8 cellular contexts compared by ENCODE assay signal in the genomic region with DNA sequence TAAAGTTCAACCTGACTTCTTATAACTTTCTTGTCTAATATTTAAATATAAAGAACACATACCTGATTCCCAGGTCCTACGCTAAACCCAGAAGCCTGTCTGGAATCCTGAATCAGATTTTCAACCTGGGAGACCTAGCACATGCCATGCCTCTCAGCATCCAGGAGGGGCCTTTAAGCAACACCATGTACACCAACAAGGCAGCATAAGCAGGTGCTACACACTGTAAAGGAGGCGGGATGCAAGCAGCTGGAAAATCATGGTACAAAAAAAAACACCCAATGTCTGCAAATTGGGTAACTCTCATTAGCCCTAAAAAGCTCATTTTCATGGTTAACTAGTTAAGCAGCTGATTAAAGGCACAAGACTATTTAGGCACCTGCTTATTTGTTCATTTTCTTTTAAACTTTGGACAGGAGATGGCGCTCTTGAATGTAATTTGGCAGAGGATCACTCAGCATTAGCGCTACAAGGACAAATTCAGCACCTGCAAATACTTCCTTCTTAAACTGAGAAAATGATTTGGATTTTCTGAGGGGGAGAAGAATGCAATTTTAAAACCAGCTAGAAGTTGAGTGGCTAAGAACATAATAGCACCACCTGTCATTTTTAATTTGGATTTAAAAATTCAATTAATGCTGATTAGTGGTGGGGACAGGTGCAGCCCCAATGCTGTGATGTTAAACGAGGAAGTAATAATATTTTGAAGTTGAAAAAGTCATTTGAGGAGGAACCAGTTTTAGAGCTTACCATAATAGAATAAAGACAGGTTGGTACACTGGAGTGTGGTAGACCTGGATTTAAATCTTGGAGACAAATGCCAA.
DNase-seq lines count a peak whose midpoint lies in the region; ATAC-seq and TF ChIP-seq lines count a peak whose summit lies in the region.

No MANE protein-coding gene starts in this region.

- no peaks in the 10 kb centered on the region for H3K9me3 Mint-ChIP-seq in activated CD4-positive, alpha-beta T cell treated with anti-CD3 and anti-CD28 coated beads, Interleukin-2, amount 10 ng/mL, durations not matched to agents 24 days and 14 days

- H3K4me3 ChIP-seq in NB4 (ENCODE audit: low read depth, low read length) (no peak overlapping the region), RWPE2 (ENCODE audit: severe bottlenecking) (no peak overlapping the region), neuronal stem cell (ENCODE audit: low read length in 2 of 2) (no peak overlapping the region)

- H3K36me3 Mint-ChIP-seq in activated CD4-positive, alpha-beta T cell treated with anti-CD3 and anti-CD28 coated beads, Interleukin-2, amount 10 ng/mL, durations not matched to agents 24 days and 14 days (ENCODE audit: low read depth) = no peaks in the 10 kb centered on the region

- H3K23ac ChIP-seq in neuronal stem cell (ENCODE audit: low read depth, low read length, poor library complexity) = no peak overlapping the region

- no peak overlapping the region for H2BK15ac ChIP-seq in neuronal stem cell (ENCODE audit: low read length)

- H4K91ac ChIP-seq in neuronal stem cell (ENCODE audit: low read depth, low read length, poor library complexity) = no peak overlapping the region

- intact Hi-C loops in activated CD4-positive, alpha-beta T cell treated with anti-CD3 and anti-CD28 coated beads, Interleukin-2, amount 10 ng/mL, durations not matched to agents 24 days and 14 days (cut with micrococcal nuclease) = loop anchor here (1.0 to 10.0 kb wide), 4 partner anchors 184 to 672 kb away; no protein-coding TSS in a partner anchor

- H3K27ac ChIP-seq in RWPE2 (ENCODE audit: poor library complexity, severe bottlenecking) (no peak overlapping the region), epithelial cell of prostate (no peak overlapping the region), neuronal stem cell (replicated peaks; ENCODE audit: low read length) (no peak overlapping the region)

- H3K4me1 ChIP-seq in RWPE2 (ENCODE audit: insufficient read depth, poor library complexity, severe bottlenecking) = no peaks in the 10 kb centered on the region
- peaks cover 0 to 3% of the 10 kb centered on the region in 2 donors for H3K4me1 ChIP-seq in neuronal stem cell (ENCODE audit: control insufficient read depth in 2 of 2, insufficient read depth in 1 of 2, low read depth in 1 of 2, low read length in 2 of 2)

- ATAC-seq in GM21367 (IDR thresholded peaks at IDR 0.05; ENCODE audit: unreplicated experiment) = peak; percentile 78
- peak; percentile 68; the same call in 2 of the 3 replicates for ATAC-seq in RWPE2 (ENCODE audit: low read depth)

- no peak for TF ChIP-seq POLR2A in NB4 (IDR thresholded peaks at IDR 0.05; ENCODE audit: extremely low read depth, insufficient read length)

- H3K18ac ChIP-seq in neuronal stem cell (ENCODE audit: low read length) = no peak overlapping the region

- no peak overlapping the region for H3K4me2 ChIP-seq in neuronal stem cell (ENCODE audit: insufficient read depth, low read length, poor library complexity, severe bottlenecking)

- H2BK12ac ChIP-seq in neuronal stem cell (ENCODE audit: low read length) = no peak overlapping the region

- no peak overlapping the region for H2AFZ ChIP-seq in neuronal stem cell (ENCODE audit: low read length)

- H4K8ac ChIP-seq in neuronal stem cell (ENCODE audit: low read depth, low read length) = no peak overlapping the region

- peaks cover 6% of the 10 kb centered on the region for H3K4me1 Mint-ChIP-seq in activated CD4-positive, alpha-beta T cell treated with anti-CD3 and anti-CD28 coated beads, Interleukin-2, amount 10 ng/mL, durations not matched to agents 24 days and 14 days

- no peak overlapping the region for H2BK120ac ChIP-seq in neuronal stem cell (ENCODE audit: low read depth, low read length)

- H3K27me3 Mint-ChIP-seq in activated CD4-positive, alpha-beta T cell treated with anti-CD3 and anti-CD28 coated beads, Interleukin-2, amount 10 ng/mL, durations not matched to agents 24 days and 14 days = peaks cover 26% of the 10 kb centered on the region

- no peak overlapping the region for H2BK5ac ChIP-seq in neuronal stem cell (ENCODE audit: low read length)

- H3K27ac Mint-ChIP-seq in activated CD4-positive, alpha-beta T cell treated with anti-CD3 and anti-CD28 coated beads, Interleukin-2, amount 10 ng/mL, durations not matched to agents 24 days and 14 days = no peak overlapping the region

- DNase-seq in activated CD4-positive, alpha-beta T cell treated with anti-CD3 and anti-CD28 coated beads, Interleukin-2, amount 10 ng/mL, durations not matched to agents 24 days and 14 days = peak; percentile 85
- DNase-seq in activated CD4-positive, alpha-beta T cell treated with anti-CD3 and anti-CD28 coated beads for 1 hour = no peak
- DNase-seq in NB4 (ENCODE audit: low read depth) = peak; percentile 74
- DNase-seq in RWPE2 (ENCODE audit: low spot score) = no peak
- peak; percentile 37 for DNase-seq in epithelial cell of prostate (ENCODE audit: low read depth, low spot score)
- DNase-seq in neuronal stem cell (ENCODE audit: low spot score) = peak; percentile 71
- DNase-seq in 8988T = no peak

- H3K4ac ChIP-seq in neuronal stem cell (ENCODE audit: low read length) = no peak overlapping the region

- no peak overlapping the region for H3K9ac ChIP-seq in neuronal stem cell (ENCODE audit: low read depth, low read length, poor library complexity)

- H2AK5ac ChIP-seq in neuronal stem cell (ENCODE audit: low read depth, low read length) = no peak overlapping the region

- H3K79me1 ChIP-seq in neuronal stem cell (ENCODE audit: low read depth, low read length) = no peaks in the 10 kb centered on the region

- H3K36me3 ChIP-seq in RWPE2 (ENCODE audit: low read depth) = no peaks in the 10 kb centered on the region
- H3K36me3 ChIP-seq in neuronal stem cell (replicated peaks in 1 of 2; ENCODE audit: control insufficient read depth in 2 of 2, insufficient read depth in 2 of 2, low read length in 2 of 2) = no peaks in the 10 kb centered on the region

- no peak overlapping the region for H3K4me3 Mint-ChIP-seq in activated CD4-positive, alpha-beta T cell treated with anti-CD3 and anti-CD28 coated beads, Interleukin-2, amount 10 ng/mL, durations not matched to agents 24 days and 14 days

- WGBS in neuronal stem cell (ENCODE audit: extremely low coverage in 2 of 2, insufficient read length in 2 of 2, insufficient replicate concordance in 1 of 2), 2 donors = no CpG with 5 or more reads among the region's 5 CpGs

- H3K14ac ChIP-seq in neuronal stem cell (ENCODE audit: low read length) = no peak overlapping the region

- H3K9me3 ChIP-seq in RWPE2 (ENCODE audit: severe bottlenecking) (no peaks in the 10 kb centered on the region), neuronal stem cell (replicated peaks in 1 of 2; ENCODE audit: control insufficient read depth in 2 of 2, insufficient read depth in 1 of 2, low read depth in 1 of 2, low read length in 2 of 2) (no peaks in the 10 kb centered on the region)

- TF ChIP-seq CTCF in NB4 (IDR thresholded peaks at IDR 0.05; ENCODE audit: low read depth, low read length) = peak; percentile 30
- TF ChIP-seq CTCF in RWPE2 (IDR thresholded peaks at IDR 0.05; ENCODE audit: poor library complexity, severe bottlenecking) = peak; percentile 70

- H3K27me3 ChIP-seq in RWPE2 (ENCODE audit: insufficient read depth, poor library complexity, severe bottlenecking) = peaks cover 23% of the 10 kb centered on the region
- no peaks in the 10 kb centered on the region for H3K27me3 ChIP-seq in neuronal stem cell (ENCODE audit: control insufficient read depth in 3 of 3, insufficient read depth in 3 of 3, low read depth in 1 of 3, low read length in 3 of 3)

Comparison
In these comparisons a context has a peak if more than half of its experiments do, and no peak if none do; other contexts are left out.
1. DNase-seq: peak in activated CD4-positive, alpha-beta T cell treated with anti-CD3 and anti-CD28 coated beads, Interleukin-2, amount 10 ng/mL, durations not matched to agents 24 days and 14 days (single experiment), NB4 (single experiment), epithelial cell of prostate (single experiment) and neuronal stem cell (single experiment); none in activated CD4-positive, alpha-beta T cell treated with anti-CD3 and anti-CD28 coated beads for 1 hour (single experiment), RWPE2 (single experiment) and 8988T (single experiment).